ENCODE assay signal across 8 cellular contexts in genomic region chr18:11850821-11851155, GRCh38.
A peak's percentile ranks its signal among the peaks of the same experiment; 100 is the strongest.
DNase-seq lines count a peak whose midpoint lies in the region; ATAC-seq lines count a peak whose summit lies in the region.

No MANE protein-coding gene starts in this region.

- peaks cover 24% of the 10 kb centered on the region for H3K4me1 Mint-ChIP-seq in stimulated activated effector memory CD8-positive, alpha-beta T cell treated with anti-CD3 and anti-CD28 coated beads, Interleukin-12 subunit alpha, Interleukin-12 subunit beta, amount 100 ng/mL, for 72 hours

- no peaks in the 10 kb centered on the region for H3K9me3 Mint-ChIP-seq in stimulated activated effector memory CD8-positive, alpha-beta T cell treated with anti-CD3 and anti-CD28 coated beads, Interleukin-12 subunit alpha, Interleukin-12 subunit beta, amount 100 ng/mL, for 72 hours

- H3K9me3 ChIP-seq in iPS-18a (ENCODE audit: control insufficient read depth, low read depth, low read length) = no peaks in the 10 kb centered on the region

- peaks cover 45% of the 10 kb centered on the region for H3K36me3 Mint-ChIP-seq in stimulated activated effector memory CD8-positive, alpha-beta T cell treated with anti-CD3 and anti-CD28 coated beads, Interleukin-12 subunit alpha, Interleukin-12 subunit beta, amount 100 ng/mL, for 72 hours

- peak overlapping the region; percentile 96 for H3K4me3 ChIP-seq in iPS-18a (ENCODE audit: low read length)

- H3K9ac ChIP-seq in iPS-18a (ENCODE audit: low read length) = peak overlapping the region; percentile 94

- H3K27ac Mint-ChIP-seq in stimulated activated effector memory CD8-positive, alpha-beta T cell treated with anti-CD3 and anti-CD28 coated beads, Interleukin-12 subunit alpha, Interleukin-12 subunit beta, amount 100 ng/mL, for 72 hours = peak overlapping the region; percentile 99

- H3K4me3 Mint-ChIP-seq in stimulated activated effector memory CD8-positive, alpha-beta T cell treated with anti-CD3 and anti-CD28 coated beads, Interleukin-12 subunit alpha, Interleukin-12 subunit beta, amount 100 ng/mL, for 72 hours = peak overlapping the region; percentile 98

- peak overlapping the region; percentile 90 for H3K27ac ChIP-seq in angular gyrus (ENCODE audit: low read depth, low read length)
- H3K27ac ChIP-seq in iPS-18a (ENCODE audit: low read length) = peak overlapping the region; percentile 83

- no peaks in the 10 kb centered on the region for H3K27me3 ChIP-seq in iPS-18a (ENCODE audit: control insufficient read depth, insufficient read depth, low read length)

- peaks cover 9% of the 10 kb centered on the region for H3K4me1 ChIP-seq in iPS-18a (ENCODE audit: control insufficient read depth, low read depth, low read length)

- ATAC-seq in GM21723 (IDR thresholded peaks at IDR 0.05; ENCODE audit: unreplicated experiment) = peak; percentile 34
- ATAC-seq in stimulated activated effector memory CD8-positive, alpha-beta T cell treated with anti-CD3 and anti-CD28 coated beads, Interleukin-12 subunit alpha, Interleukin-12 subunit beta, amount 100 ng/mL, for 72 hours = peak; percentile 57

- H3K36me3 ChIP-seq in iPS-18a (ENCODE audit: control insufficient read depth, low read depth, low read length) = no peaks in the 10 kb centered on the region

- DNase-seq in GM04504 (ENCODE audit: low read depth) (peak; percentile 50), LoVo (ENCODE audit: low spot score) (peak; percentile 14), HuH-7 (ENCODE audit: low spot score) (no peak), NCI-H510A (lab: John Stamatoyannopoulos, UW) (no peak)
- DNase-seq in stimulated activated effector memory CD8-positive, alpha-beta T cell treated with anti-CD3 and anti-CD28 coated beads, Interleukin-12 subunit alpha, Interleukin-12 subunit beta, amount 100 ng/mL, for 72 hours (ENCODE audit: low spot score in 2 of 2) = no peak

Comparison
In these comparisons a context has a peak if more than half of its experiments do, and no peak if none do; other contexts are left out.
1. DNase-seq: peak in GM04504 (single experiment) and LoVo (single experiment); none in stimulated activated effector memory CD8-positive, alpha-beta T cell treated with anti-CD3 and anti-CD28 coated beads, Interleukin-12 subunit alpha, Interleukin-12 subunit beta, amount 100 ng/mL, for 72 hours (0 of 2), HuH-7 (single experiment) and NCI-H510A (single experiment).